Comparison of ENCODE assay signal across 8 cellular contexts in genomic region chr17:42050360-42051012, GRCh38. TPM values are rescaled to one million over a fixed set of nuclear protein-coding genes. Genes with fewer than 3 reads are reported as not detected.
DNase-seq lines count a peak whose midpoint lies in the region; ATAC-seq and TF ChIP-seq lines count a peak whose summit lies in the region.

TSS of gene C17orf113 (minus strand) at chr17:42050601. CDS start at chr17:42043376, 7,225 bp downstream.

- H3K4me1 ChIP-seq in CD4-positive, CD25-positive, alpha-beta regulatory T cell (ENCODE audit: control insufficient read depth, insufficient read depth, low read length, poor library complexity, severe bottlenecking), result peaks cover 11% of the 10 kb centered on the region
- no peaks in the 10 kb centered on the region for H3K4me1 ChIP-seq in PC-3 (ENCODE audit: insufficient read depth, low read length)
- H3K4me1 ChIP-seq in osteoblast (ENCODE audit: insufficient read depth, low read length), result no peaks in the 10 kb centered on the region

- peaks cover 0 to 5% (median 0%) of the 10 kb centered on the region in 7 donors for H3K9me3 Mint-ChIP-seq in CD4-positive, CD25-positive, alpha-beta regulatory T cell
- H3K9me3 Mint-ChIP-seq in glutamatergic neuron (ENCODE audit: unreplicated experiment), result peaks cover 5% of the 10 kb centered on the region

- no peaks in the 10 kb centered on the region for H4K20me1 ChIP-seq in PC-3 (ENCODE audit: low read length)
- no peaks in the 10 kb centered on the region for H4K20me1 ChIP-seq in osteoblast (ENCODE audit: insufficient read depth, low read length)

- peak within 1 kb of the TSS; percentile 86 for H2AFZ ChIP-seq in PC-3 (ENCODE audit: low read length)
- peak within 1 kb of the TSS; percentile 81 for H2AFZ ChIP-seq in osteoblast (ENCODE audit: low read length)

- peaks cover 11% of the 10 kb centered on the region for H3K27me3 ChIP-seq in CD4-positive, CD25-positive, alpha-beta regulatory T cell (ENCODE audit: control insufficient read depth, insufficient read depth, low read length)
- H3K27me3 ChIP-seq in H7 (ENCODE audit: control insufficient read depth, insufficient read depth, low read length), result peaks cover 13% of the 10 kb centered on the region
- H3K27me3 ChIP-seq in PC-3 (ENCODE audit: low read length), result no peaks in the 10 kb centered on the region
- H3K27me3 ChIP-seq in osteoblast (ENCODE audit: insufficient read depth, low read length), result peaks cover 53% of the 10 kb centered on the region

- H3K27me3 Mint-ChIP-seq in CD4-positive, CD25-positive, alpha-beta regulatory T cell, result peaks cover 55% of the 10 kb centered on the region
- H3K27me3 Mint-ChIP-seq in glutamatergic neuron (ENCODE audit: unreplicated experiment), result peaks cover 17% of the 10 kb centered on the region

- no peaks in the 10 kb centered on the region for H3K36me3 Mint-ChIP-seq in CD4-positive, CD25-positive, alpha-beta regulatory T cell
- no peaks in the 10 kb centered on the region for H3K36me3 Mint-ChIP-seq in glutamatergic neuron (ENCODE audit: unreplicated experiment)

- H3K4me3 Mint-ChIP-seq in CD4-positive, CD25-positive, alpha-beta regulatory T cell, result peak within 1 kb of the TSS; percentile 85 to 92 (median 87)
- H3K4me3 Mint-ChIP-seq in glutamatergic neuron (ENCODE audit: unreplicated experiment), result peak within 1 kb of the TSS; percentile 87

- peaks cover 0 to 11% (median 3%) of the 10 kb centered on the region in 4 donors for H3K4me1 Mint-ChIP-seq in CD4-positive, CD25-positive, alpha-beta regulatory T cell
- peaks cover 7% of the 10 kb centered on the region for H3K4me1 Mint-ChIP-seq in glutamatergic neuron (ENCODE audit: low read depth, unreplicated experiment)

- H3F3A ChIP-seq in PC-3 (ENCODE audit: low read length, unreplicated experiment), result no peaks in the 10 kb centered on the region

- POLR2A ChIA-PET in PC-3 (lab: Charles Lee; ENCODE audit: unreplicated experiment), result no interaction called here

- H3K9me2 ChIP-seq in PC-3 (replicated peaks; ENCODE audit: low read length), result no peaks in the 10 kb centered on the region

- peak within 1 kb of the TSS; percentile 43; the same call in 1 of the 2 replicates for H3K9ac ChIP-seq in PC-3 (ENCODE audit: low read length)

- TF ChIP-seq CTCF in PC-3 (conservative IDR thresholded peaks at IDR 0.05; ENCODE audit: low read depth, low read length) (peak; percentile 19; the same call in 1 of the 2 replicates), glutamatergic neuron (IDR thresholded peaks at IDR 0.05; ENCODE audit: partially characterized antibody, unreplicated experiment) (peak; percentile 32), osteoblast (IDR thresholded peaks at IDR 0.05; ENCODE audit: extremely low read depth, low read depth, low read length) (no peak)

- peak; percentile 27 to 35 (median 35) for DNase-seq in CD4-positive, CD25-positive, alpha-beta regulatory T cell
- peak; percentile 94 for DNase-seq in H7
- peak; percentile 24 for DNase-seq in PC-3
- DNase-seq in activated naive CD4-positive, alpha-beta T cell treated with Interleukin-2 at 50 U/mL for 16 hours, result peak; percentile 37
- DNase-seq in glutamatergic neuron, result peak; percentile 80
- peak; percentile 97 for DNase-seq in osteoblast (ENCODE audit: insufficient read length, low spot score, missing footprints)

- peak within 1 kb of the TSS; percentile 13 for H3K4me3 ChIP-seq in CD4-positive, CD25-positive, alpha-beta regulatory T cell (ENCODE audit: low read depth, low read length)
- H3K4me3 ChIP-seq in H7 (ENCODE audit: insufficient read depth, low read depth, low read length), result peak within 1 kb of the TSS; percentile 51
- H3K4me3 ChIP-seq in PC-3 (ENCODE audit: low read length), result peak within 1 kb of the TSS; percentile 69
- H3K4me3 ChIP-seq in osteoblast (ENCODE audit: insufficient read depth, low read length), result peak within 1 kb of the TSS; percentile 61

- peak within 1 kb of the TSS in 2 of 3 donors; percentile 59 to 86 for H3K27ac Mint-ChIP-seq in CD4-positive, CD25-positive, alpha-beta regulatory T cell
- no peak within 1 kb of the TSS for H3K27ac Mint-ChIP-seq in glutamatergic neuron (ENCODE audit: unreplicated experiment)

- CTCF ChIA-PET in PC-3 (lab: Charles Lee), result no interaction called here

- no peaks in the 10 kb centered on the region for H3K79me2 ChIP-seq in PC-3 (ENCODE audit: low read length)
- no peaks in the 10 kb centered on the region for H3K79me2 ChIP-seq in osteoblast (ENCODE audit: insufficient read depth, low read length)

- no TSS peak for BruUV-seq in PC-3 (replicated peaks; lab: Mats Ljungman, UMichigan)

- H3K9me3 ChIP-seq in CD4-positive, CD25-positive, alpha-beta regulatory T cell (ENCODE audit: control insufficient read depth in 2 of 2, low read length in 2 of 2), result no peaks in the 10 kb centered on the region
- H3K9me3 ChIP-seq in PC-3 (ENCODE audit: low read length) (no peaks in the 10 kb centered on the region), osteoblast (ENCODE audit: low read depth, low read length) (no peaks in the 10 kb centered on the region)

- peak; percentile 72 to 75 for ATAC-seq in CD4-positive, CD25-positive, alpha-beta regulatory T cell (ENCODE audit: low read depth in 2 of 2)
- ATAC-seq in PC-3 (peak; percentile 85), HG02610 (IDR thresholded peaks at IDR 0.05; ENCODE audit: unreplicated experiment) (no peak), HG03520 (IDR thresholded peaks at IDR 0.05; ENCODE audit: unreplicated experiment) (no peak)

- H3K36me3 ChIP-seq in CD4-positive, CD25-positive, alpha-beta regulatory T cell (ENCODE audit: control insufficient read depth, insufficient read depth, low read length), result no peaks in the 10 kb centered on the region
- no peaks in the 10 kb centered on the region for H3K36me3 ChIP-seq in H7 (replicated peaks; ENCODE audit: control insufficient read depth, insufficient read depth, low read length)
- no peaks in the 10 kb centered on the region for H3K36me3 ChIP-seq in PC-3 (ENCODE audit: low read depth, low read length)
- H3K36me3 ChIP-seq in osteoblast (ENCODE audit: insufficient read depth, low read length), result no peaks in the 10 kb centered on the region

- H3K4me2 ChIP-seq in PC-3 (ENCODE audit: low read length) (peak within 1 kb of the TSS; percentile 94), osteoblast (ENCODE audit: insufficient read depth, low read length) (peak within 1 kb of the TSS; percentile 60)

- intact Hi-C loops in PC-3 (cut with micrococcal nuclease), result no loop called here

- H3K27ac ChIP-seq in CD4-positive, CD25-positive, alpha-beta regulatory T cell (ENCODE audit: insufficient read depth, low read length, poor library complexity, severe bottlenecking), result no peak within 1 kb of the TSS
- H3K27ac ChIP-seq in PC-3 (ENCODE audit: low read length) (no peak within 1 kb of the TSS), osteoblast (ENCODE audit: low read depth, low read length) (no peak within 1 kb of the TSS)

RNA-seq across cellular contexts. Expression of gene C17orf113, which starts in this region (rescaled TPM):
- total RNA-seq in CD4-positive, CD25-positive, alpha-beta regulatory T cell, result 0.27 TPM
- under 1 TPM; 0.09 to 0.46 (median 0.38) TPM for polyA plus RNA-seq in CD4-positive, CD25-positive, alpha-beta regulatory T cell
- total RNA-seq in H7 (2014; rRNA removed; shearing (Covaris generic)), result 1.0 and 1.1 TPM in 2 replicates
- 0.62 and 1.8 TPM in 2 replicates for total RNA-seq in PC-3 (2014; rRNA removed)
- total RNA-seq in glutamatergic neuron (ENCODE audit: unreplicated experiment), result 2.4 TPM
- under 0.01 and 0.29 TPM in 2 replicates for total RNA-seq in osteoblast

Comparison
In these comparisons a context has a peak if more than half of its experiments do, and no peak if none do; other contexts are left out.
1. Peak in DNase-seq, ATAC-seq and H3K4me3 ChIP-seq in CD4-positive, CD25-positive, alpha-beta regulatory T cell; RNA of the gene not detected or under 1 TPM.
2. Peak in DNase-seq, H3K4me3 ChIP-seq and H3K4me2 ChIP-seq in osteoblast; RNA of the gene not detected or under 1 TPM.
3. DNase-seq: peak in every context shown above with its lines; median percentile 97 in osteoblast; 94 in H7; 80 in glutamatergic neuron; 37 in activated naive CD4-positive, alpha-beta T cell treated with Interleukin-2 at 50 U/mL for 16 hours; 35 in CD4-positive, CD25-positive, alpha-beta regulatory T cell; 24 in PC-3.
4. H3K4me3 ChIP-seq: peak in every context shown above with its lines; median percentile 69 in PC-3; 61 in osteoblast; 51 in H7; 13 in CD4-positive, CD25-positive, alpha-beta regulatory T cell.